Comparison of ENCODE assay signal across 9 cellular contexts in genomic region chr9:36855443-36856315, GRCh38.
DNase-seq lines count a peak whose midpoint lies in the region; ATAC-seq and TF ChIP-seq lines count a peak whose summit lies in the region.
"Had no signal": no experiment of that assay in that cellular context is flagged by ENCODE, and none has a peak within 500 bp of the region (broad histone marks: within the 10 kb centered on the region; RNA-seq: fewer than 3 reads in every experiment).

No MANE protein-coding gene starts in this region.

- H3F3A ChIP-seq in GM23338 (replicated peaks; ENCODE audit: low read depth): no peaks in the 10 kb centered on the region

- H3K4me3 ChIP-seq in GM23338: no peak overlapping the region
- H3K4me3 ChIP-seq in fibroblast of the aortic adventitia (ENCODE audit: low read depth, low read length): no peak overlapping the region

- peak overlapping the region; percentile 78; the same call in 1 of the 2 replicates for H2AFZ ChIP-seq in GM23338

- no peaks in the 10 kb centered on the region for H3K79me2 ChIP-seq in GM23338 (replicated peaks; ENCODE audit: insufficient read depth)

- no peak overlapping the region for H3K27ac ChIP-seq in GM23338 (ENCODE audit: low read depth)
- H3K27ac ChIP-seq: KMS-11 had no signal

- TF ChIP-seq CTCF in Calu3 (IDR thresholded peaks at IDR 0.05; ENCODE audit: unreplicated experiment): no peak
- TF ChIP-seq CTCF in GM23338 (conservative IDR thresholded peaks at IDR 0.05; ENCODE audit: low read depth in 2 of 2): peak; percentile 50 to 76
- TF ChIP-seq CTCF in fibroblast of the aortic adventitia (IDR thresholded peaks at IDR 0.05; ENCODE audit: insufficient read depth, low read length): peak; percentile 13

- BruUV-seq in Calu3 (replicated peaks; lab: Mats Ljungman, UMichigan): no TSS peak

- no peaks in the 10 kb centered on the region for H3K27me3 ChIP-seq in GM23338 (ENCODE audit: insufficient read depth)

- no peaks in the 10 kb centered on the region for H3K4me1 Mint-ChIP-seq in Calu3 (ENCODE audit: low read depth, unreplicated experiment)
- H3K4me1 Mint-ChIP-seq in GM23338: peaks cover 32% of the 10 kb centered on the region
- peaks cover 9% of the 10 kb centered on the region for H3K4me1 Mint-ChIP-seq in stimulated activated naive CD8-positive, alpha-beta T cell treated with anti-CD3 and anti-CD28 coated beads, Interleukin-15, amount 100 ng/mL, for 72 hours

- no peaks in the 10 kb centered on the region for H3K36me3 Mint-ChIP-seq in Calu3 (ENCODE audit: insufficient read depth, unreplicated experiment)
- no peaks in the 10 kb centered on the region for H3K36me3 Mint-ChIP-seq in GM23338 (ENCODE audit: low read depth)

- no peaks in the 10 kb centered on the region for H3K9me3 Mint-ChIP-seq in Calu3 (ENCODE audit: low read depth, unreplicated experiment)
- H3K9me3 Mint-ChIP-seq in GM23338: no peaks in the 10 kb centered on the region; the same call in 2 of the 3 replicates
- H3K9me3 Mint-ChIP-seq in stimulated activated naive CD8-positive, alpha-beta T cell treated with anti-CD3 and anti-CD28 coated beads, Interleukin-15, amount 100 ng/mL, for 72 hours: no peaks in the 10 kb centered on the region

- DNase-seq in Calu3: peak; percentile 41
- peak; percentile 78 for DNase-seq in GM23338 (ENCODE audit: low spot score)
- peak; percentile 15 for DNase-seq in RKO (ENCODE audit: low spot score)
- no peak for DNase-seq in fibroblast of the aortic adventitia (ENCODE audit: low read depth)
- peak; percentile 23 to 61 for DNase-seq in stimulated activated naive CD8-positive, alpha-beta T cell treated with anti-CD3 and anti-CD28 coated beads, Interleukin-15, amount 100 ng/mL, for 72 hours
- no peak for DNase-seq in inferior parietal cortex (ENCODE audit: extremely low spot score)
- no peak for DNase-seq in NCI-H2029 treated with DMSO at 0.1 percent for 48 hours (lab: John Stamatoyannopoulos, UW)

- ATAC-seq in GM23338: peak; percentile 92
- ATAC-seq in stimulated activated naive CD8-positive, alpha-beta T cell treated with anti-CD3 and anti-CD28 coated beads, Interleukin-15, amount 100 ng/mL, for 72 hours: peak; percentile 91
- no peak for ATAC-seq in esophagus mucosa

- H4K20me1 ChIP-seq in GM23338 (replicated peaks; ENCODE audit: insufficient read depth): no peaks in the 10 kb centered on the region

- no peaks in the 10 kb centered on the region for H3K36me3 ChIP-seq in GM23338 (ENCODE audit: insufficient read depth)

- CTCF ChIA-PET in Calu3 (lab: Charles Lee): interaction anchor here (0.6 to 1.0 kb wide), 3 partner anchors 17 to 223 kb away, joined by 3 read pairs; no protein-coding TSS in a partner anchor

- H3K9me2 ChIP-seq in GM23338 (ENCODE audit: insufficient read depth): 0 out of 2 replicates have a peak, but pooled peaks cover 5% of the 10 kb centered on the region

- intact Hi-C loops in Calu3 (cut with micrococcal nuclease; ENCODE audit: unreplicated experiment): loop anchor here (2.0 kb wide), 1 partner anchor 57 kb away; no protein-coding TSS in a partner anchor

- H3K27ac Mint-ChIP-seq in Calu3 (ENCODE audit: unreplicated experiment) (no peak overlapping the region), GM23338 (peak overlapping the region; percentile 79; the same call in 1 of the 2 replicates)
- H3K27ac Mint-ChIP-seq in stimulated activated naive CD8-positive, alpha-beta T cell treated with anti-CD3 and anti-CD28 coated beads, Interleukin-15, amount 100 ng/mL, for 72 hours: peak overlapping the region in 1 of 2 donors; percentile 54

- H3K27me3 Mint-ChIP-seq in Calu3 (ENCODE audit: unreplicated experiment): peaks cover 25% of the 10 kb centered on the region
- peaks cover 13% of the 10 kb centered on the region for H3K27me3 Mint-ChIP-seq in GM23338 (ENCODE audit: insufficient read depth, low read depth, poor library complexity)
- peaks cover 10% of the 10 kb centered on the region for H3K27me3 Mint-ChIP-seq in stimulated activated naive CD8-positive, alpha-beta T cell treated with anti-CD3 and anti-CD28 coated beads, Interleukin-15, amount 100 ng/mL, for 72 hours

- H3K4me2 ChIP-seq in GM23338: no peak overlapping the region
- H3K4me2 ChIP-seq: KMS-11 had no signal

- H3K4me3 Mint-ChIP-seq in Calu3 (ENCODE audit: low read depth, unreplicated experiment) (no peak overlapping the region), GM23338 (no peak overlapping the region)
- no peak overlapping the region for H3K4me3 Mint-ChIP-seq in stimulated activated naive CD8-positive, alpha-beta T cell treated with anti-CD3 and anti-CD28 coated beads, Interleukin-15, amount 100 ng/mL, for 72 hours

- H3K4me1 ChIP-seq in GM23338 (ENCODE audit: insufficient read depth): peaks cover 3% of the 10 kb centered on the region; the same call in 1 of the 2 replicates

TF ChIP-seq in GM23338, 12 proteins besides CTCF, POLR2A, EP300 and RAD21:
- no peak for TF ChIP-seq POLR2AphosphoS5 (IDR thresholded peaks at IDR 0.05; ENCODE audit: low read depth)
- TF ChIP-seq NANOG (IDR thresholded peaks at IDR 0.05; ENCODE audit: borderline replicate concordance): no peak
- TF ChIP-seq ZNF114 (CRISPR knock-in tag; IDR thresholded peaks at IDR 0.05): no peak
- TF ChIP-seq ZNF331 (CRISPR knock-in tag; IDR thresholded peaks at IDR 0.05; ENCODE audit: low read depth): no peak
- no peak for TF ChIP-seq JUNB (IDR thresholded peaks at IDR 0.05; ENCODE audit: unreplicated experiment)
- no peak for TF ChIP-seq ETS1 (IDR thresholded peaks at IDR 0.05)
- TF ChIP-seq CREB1 (CRISPR knock-in tag; IDR thresholded peaks at IDR 0.05; ENCODE audit: low read depth): no peak
- no peak for TF ChIP-seq ZNF462 (CRISPR knock-in tag; IDR thresholded peaks at IDR 0.05)
TF ChIP-seq in GM23338: peak in this region for 0.

Comparison
In these comparisons a context has a peak if more than half of its experiments do, and no peak if none do; other contexts are left out.
1. DNase-seq: peak in Calu3 (single experiment), GM23338 (single experiment), RKO (single experiment) and stimulated activated naive CD8-positive, alpha-beta T cell treated with anti-CD3 and anti-CD28 coated beads, Interleukin-15, amount 100 ng/mL, for 72 hours (2 of 2); none in fibroblast of the aortic adventitia (single experiment), inferior parietal cortex (single experiment) and NCI-H2029 treated with DMSO at 0.1 percent for 48 hours (single experiment).